ENCODE assay signal across 8 cellular contexts in the genomic region with DNA sequence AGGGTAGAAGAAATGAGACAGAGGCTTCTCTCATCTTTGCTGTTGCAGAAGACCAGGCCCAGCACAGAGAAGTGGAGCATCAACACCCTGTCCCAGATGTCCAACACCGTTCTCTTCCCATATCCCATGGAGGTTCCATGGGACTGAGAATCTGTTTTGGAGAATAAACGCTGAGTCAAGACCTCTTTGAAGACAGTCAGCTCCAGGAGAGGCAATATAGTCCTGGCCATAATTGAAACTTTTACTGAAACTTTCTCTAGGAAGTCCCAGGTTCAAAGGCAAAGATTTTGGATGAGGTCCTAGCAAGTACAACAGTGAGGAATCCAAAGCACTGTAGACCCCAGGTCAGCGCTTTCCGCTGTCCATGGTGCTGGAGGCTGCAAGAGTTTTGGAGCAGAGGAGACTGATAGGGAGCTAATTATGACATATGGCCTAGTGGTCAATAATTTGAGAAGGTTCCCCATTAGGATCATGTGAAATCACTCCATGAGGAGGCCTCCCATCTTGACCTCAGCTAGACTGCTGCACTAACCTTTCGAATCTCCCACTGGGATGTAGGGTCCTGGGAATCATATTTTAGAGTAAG. TPM values are rescaled to one million over a fixed set of nuclear protein-coding genes. Genes with fewer than 3 reads are reported as not detected.
A peak's percentile ranks its signal among the peaks of the same experiment; 100 is the strongest.
DNase-seq lines count a peak whose midpoint lies in the region; ATAC-seq, FAIRE-seq and TF ChIP-seq lines count a peak whose summit lies in the region.

No MANE protein-coding gene starts in this region.

- POLR2A ChIA-PET in K562 (lab: Yijun Ruan, JAX) = interaction anchor here (0.5 to 1.1 kb wide), 3 partner anchors 9 to 134 kb away, joined by 3 to 5 read pairs (median 3); no protein-coding TSS in a partner anchor

- TF ChIP-seq CTCF in K562 (IDR thresholded peaks at IDR 0.05 in 2 of 3, conservative IDR thresholded peaks at IDR 0.05 in 1 of 3; ENCODE audit: insufficient read depth in 2 of 3, low read depth in 1 of 3, low read length in 3 of 3) (no peak), neural crest cell (conservative IDR thresholded peaks at IDR 0.05) (no peak), chondrocyte (IDR thresholded peaks at IDR 0.05) (no peak)

- peak; percentile 82 for DNase-seq in activated CD4-positive, alpha-beta T cell treated with anti-CD3 and anti-CD28 coated beads, Interleukin-2, amount 10 ng/mL, durations not matched to agents 24 days and 14 days
- DNase-seq in activated CD4-positive, alpha-beta T cell treated with anti-CD3 and anti-CD28 coated beads, Interleukin-2, amount 50 U/mL, for 1 hour = no peak
- DNase-seq in MV-4-11 (lab: John Stamatoyannopoulos, UW) (peak; percentile 32), K562 (ENCODE audit: extremely low read depth in 1 of 4, low spot score in 3 of 4) (peak; percentile 61 to 74 (median 65)), neural crest cell (ENCODE audit: low read depth, low spot score) (peak; percentile 65), chondrocyte (ENCODE audit: low spot score) (no peak), Right ventricle myocardium superior (no peak)

- no peaks in the 10 kb centered on the region for H4K20me1 ChIP-seq in K562 (replicated peaks; ENCODE audit: control insufficient read depth, insufficient read depth, low read length)

- H3K9ac ChIP-seq in K562 (ENCODE audit: insufficient read depth in 1 of 2, low read depth in 2 of 2, low read length in 2 of 2) = no peak overlapping the region

- TF ChIP-seq POLR2A in K562 (conservative IDR thresholded peaks at IDR 0.05) = no peak

- H3K27ac Mint-ChIP-seq in activated CD4-positive, alpha-beta T cell treated with anti-CD3 and anti-CD28 coated beads, Interleukin-2, amount 10 ng/mL, durations not matched to agents 24 days and 14 days = no peak overlapping the region
- H3K27ac Mint-ChIP-seq in neural crest cell (ENCODE audit: unreplicated experiment) (no peak overlapping the region), chondrocyte (ENCODE audit: unreplicated experiment) (no peak overlapping the region)

- no peak overlapping the region for H3K4me2 ChIP-seq in K562 (ENCODE audit: insufficient read depth, low read length)

- no peaks in the 10 kb centered on the region for H3K9me3 ChIP-seq in K562 (replicated peaks; ENCODE audit: control insufficient read depth, insufficient read depth, low read depth, low read length)

- peaks cover 6% of the 10 kb centered on the region for H3K4me1 Mint-ChIP-seq in activated CD4-positive, alpha-beta T cell treated with anti-CD3 and anti-CD28 coated beads, Interleukin-2, amount 10 ng/mL, durations not matched to agents 24 days and 14 days
- H3K4me1 Mint-ChIP-seq in neural crest cell = peaks cover 11% of the 10 kb centered on the region
- H3K4me1 Mint-ChIP-seq in chondrocyte (ENCODE audit: low read depth) = peaks cover 6% of the 10 kb centered on the region

- 14% methylated on average over 5 of the region's 5 CpGs for WGBS in K562 (ENCODE audit: insufficient coverage, low coverage, missing lambda C conversion rate)

- TF ChIP-seq RAD21 in K562 (CRISPR knock-in tag; conservative IDR thresholded peaks at IDR 0.05 in 1 of 2, IDR thresholded peaks at IDR 0.05 in 1 of 2) = no peak

- no peaks in the 10 kb centered on the region for H3K79me2 ChIP-seq in K562 (ENCODE audit: control insufficient read depth, insufficient read depth, low read length)

- no peaks in the 10 kb centered on the region for H3K9me1 ChIP-seq in K562 (ENCODE audit: control insufficient read depth, insufficient read depth, low read length)

- H3K4me3 ChIP-seq in K562 = no peak overlapping the region

- H3K36me3 Mint-ChIP-seq in activated CD4-positive, alpha-beta T cell treated with anti-CD3 and anti-CD28 coated beads, Interleukin-2, amount 10 ng/mL, durations not matched to agents 24 days and 14 days (ENCODE audit: low read depth) = no peaks in the 10 kb centered on the region
- H3K36me3 Mint-ChIP-seq in neural crest cell (ENCODE audit: low read depth) (no peaks in the 10 kb centered on the region), chondrocyte (ENCODE audit: low read depth) (peaks cover 1% of the 10 kb centered on the region)

- TF ChIP-seq EP300 in K562 (IDR thresholded peaks at IDR 0.05; ENCODE audit: low read length) = no peak

- intact Hi-C loops in activated CD4-positive, alpha-beta T cell treated with anti-CD3 and anti-CD28 coated beads, Interleukin-2, amount 10 ng/mL, durations not matched to agents 24 days and 14 days (cut with micrococcal nuclease) = no loop called here
- intact Hi-C loops in K562 (cut with micrococcal nuclease) = no loop called here
- intact Hi-C loops in Right ventricle myocardium superior (cut with DNase I) = no loop called here

- no peak overlapping the region for H3K27ac ChIP-seq in K562 (ENCODE audit: extremely low read depth, low read depth, low read length)

- no TSS peak for BruUV-seq in K562 (replicated peaks; lab: Mats Ljungman, UMichigan)

- FAIRE-seq in K562 (lab: Jason Lieb, UNC) = peak; percentile 81

- H3K4me3 Mint-ChIP-seq in activated CD4-positive, alpha-beta T cell treated with anti-CD3 and anti-CD28 coated beads, Interleukin-2, amount 10 ng/mL, durations not matched to agents 24 days and 14 days = no peak overlapping the region
- peak overlapping the region; percentile 44 for H3K4me3 Mint-ChIP-seq in neural crest cell
- no peak overlapping the region for H3K4me3 Mint-ChIP-seq in chondrocyte (ENCODE audit: unreplicated experiment)

- peaks cover 0 to 9% of the 10 kb centered on the region in 2 experiments; a peak in 2 of 5 replicates for H3K4me1 ChIP-seq in K562 (replicated peaks in 1 of 2; ENCODE audit: control insufficient read depth in 2 of 2, insufficient read depth in 2 of 2, low read length in 2 of 2)

- peak; percentile 81 for ATAC-seq in K562
- no peak for ATAC-seq in HG03139 (IDR thresholded peaks at IDR 0.05; ENCODE audit: unreplicated experiment)
- no peak for ATAC-seq in Right ventricle myocardium superior (ENCODE audit: poor library complexity)

- no peaks in the 10 kb centered on the region for H3K36me3 ChIP-seq in K562 (ENCODE audit: control insufficient read depth, insufficient read depth, low read length)

- H3K9me3 Mint-ChIP-seq in activated CD4-positive, alpha-beta T cell treated with anti-CD3 and anti-CD28 coated beads, Interleukin-2, amount 10 ng/mL, durations not matched to agents 24 days and 14 days = no peaks in the 10 kb centered on the region
- H3K9me3 Mint-ChIP-seq in neural crest cell (no peaks in the 10 kb centered on the region), chondrocyte (ENCODE audit: low read depth) (no peaks in the 10 kb centered on the region)

- peaks cover 55% of the 10 kb centered on the region for H3K27me3 Mint-ChIP-seq in activated CD4-positive, alpha-beta T cell treated with anti-CD3 and anti-CD28 coated beads, Interleukin-2, amount 10 ng/mL, durations not matched to agents 24 days and 14 days
- H3K27me3 Mint-ChIP-seq in neural crest cell (ENCODE audit: low read depth) (peaks cover 97% of the 10 kb centered on the region), chondrocyte (ENCODE audit: low read depth) (peaks cover 71% of the 10 kb centered on the region)

- in situ Hi-C loops in K562 (cut with MboI) = no loop called here

- CTCF ChIA-PET in K562 (lab: Yijun Ruan, JAX; ENCODE audit: low intra/inter-chr PET ratio) = no interaction called here

- H3K27me3 ChIP-seq in K562 (ENCODE audit: control insufficient read depth in 2 of 2, insufficient read depth in 2 of 2, low read length in 2 of 2) = peaks cover 20 to 40% of the 10 kb centered on the region in 2 experiments

- H2AFZ ChIP-seq in K562 (ENCODE audit: low read depth, low read length) = no peak overlapping the region

RNA-seq across cellular contexts. Expression of a gene that starts 36.0 kb away (rescaled TPM):
- 18.1 and 18.4 TPM in 2 replicates for total RNA-seq in activated CD4-positive, alpha-beta T cell treated with anti-CD3 and anti-CD28 coated beads, Interleukin-2, amount 10 ng/mL, durations not matched to agents 24 days and 14 days
- total RNA-seq in K562 (2011; cell fraction: chromatin; rRNA removed; ENCODE audit: low replicate concordance) = 62.5 and 143 TPM in 2 replicates
- total RNA-seq in K562 (2011; cell fraction: nucleolus; rRNA removed) = 91.2 and 91.6 TPM in 2 replicates
- total RNA-seq in K562 (2011; cell fraction: nucleoplasm; rRNA removed) = 59.7 and 61.4 TPM in 2 replicates
- 6.1 and 7.3 TPM in 2 replicates for total RNA-seq in K562 (2014; rRNA removed)
- 2.4 and 2.9 TPM in 2 replicates for total RNA-seq in K562 (2014; rRNA removed; fragmentation: Illumina TruSeq; extraction: Trizol)
- 5.8 and 6.7 TPM in 2 replicates for total RNA-seq in K562 (2015; rRNA removed; fragmentation: Illumina TruSeq; extraction: Trizol)
- 11.5 and 11.9 TPM in 2 replicates for total RNA-seq in K562 (2021)
- polyA plus RNA-seq in K562 (2011; rRNA removed) = 5.3 and 15.3 TPM in 2 replicates
- 4.4 and 5.7 TPM in 2 replicates for polyA plus RNA-seq in K562 (2011; cell fraction: cytosol; rRNA removed)
- polyA plus RNA-seq in K562 (2011; cell fraction: nucleus; rRNA removed) = 122 and 141 TPM in 2 replicates
- 9.6 and 15.9 TPM in 2 replicates for polyA plus RNA-seq in K562 (2012)
- polyA plus RNA-seq in K562 (2014; fragmentation: Illumina TruSeq; extraction: Trizol) = 5.9 and 7.7 TPM in 2 replicates
- polyA plus RNA-seq in K562 (2014; fragmentation: Nextera tagmentation; extraction: Ambion mirVana) = under 1 TPM; 0.32 to 0.48 TPM
- polyA plus RNA-seq in K562 (2014; rRNA removed) = 9.7 and 9.8 TPM in 2 replicates
- polyA minus RNA-seq in K562 (2011; rRNA and poly(A)+ RNA removed) = 4.7 and 5.6 TPM in 2 replicates
- polyA minus RNA-seq in K562 (2011; cell fraction: cytosol; rRNA and poly(A)+ RNA removed) = 8.6 and 9.9 TPM in 2 replicates
- polyA minus RNA-seq in K562 (2011; cell fraction: nucleus; rRNA and poly(A)+ RNA removed) = 38.2 and 40.1 TPM in 2 replicates
- total RNA-seq in neural crest cell = 14.3 and 14.6 TPM in 2 replicates
- 17.4 to 28.1 TPM (median 20.3 TPM) in 3 replicates for total RNA-seq in chondrocyte
- total RNA-seq in Right ventricle myocardium superior = 4.8 TPM

RNA-seq across cellular contexts. Expression of a gene that starts 45.7 kb away (rescaled TPM):
- 55.0 and 58.3 TPM in 2 replicates for total RNA-seq in activated CD4-positive, alpha-beta T cell treated with anti-CD3 and anti-CD28 coated beads, Interleukin-2, amount 10 ng/mL, durations not matched to agents 24 days and 14 days
- 25.1 and 49.5 TPM in 2 replicates for total RNA-seq in K562 (2011; cell fraction: chromatin; rRNA removed; ENCODE audit: low replicate concordance)
- total RNA-seq in K562 (2011; cell fraction: nucleolus; rRNA removed) = 40.0 and 45.0 TPM in 2 replicates
- 37.7 and 40.2 TPM in 2 replicates for total RNA-seq in K562 (2011; cell fraction: nucleoplasm; rRNA removed)
- 68.6 and 83.9 TPM in 2 replicates for total RNA-seq in K562 (2014; rRNA removed)
- total RNA-seq in K562 (2014; rRNA removed; fragmentation: Illumina TruSeq; extraction: Trizol) = 46.9 and 50.2 TPM in 2 replicates
- 52.3 and 53.1 TPM in 2 replicates for total RNA-seq in K562 (2015; rRNA removed; fragmentation: Illumina TruSeq; extraction: Trizol)
- total RNA-seq in K562 (2021) = 71.2 and 82.9 TPM in 2 replicates
- polyA plus RNA-seq in K562 (2011; rRNA removed) = 67.3 and 101 TPM in 2 replicates
- 154 and 231 TPM in 2 replicates for polyA plus RNA-seq in K562 (2011; cell fraction: cytosol; rRNA removed)
- polyA plus RNA-seq in K562 (2011; cell fraction: nucleus; rRNA removed) = 49.9 and 54.1 TPM in 2 replicates
- 60.8 and 104 TPM in 2 replicates for polyA plus RNA-seq in K562 (2012)
- polyA plus RNA-seq in K562 (2014; fragmentation: Illumina TruSeq; extraction: Trizol) = 105 and 108 TPM in 2 replicates
- 10 to 100 TPM; 27.8 to 47.8 TPM for polyA plus RNA-seq in K562 (2014; fragmentation: Nextera tagmentation; extraction: Ambion mirVana)
- 67.4 and 83.9 TPM in 2 replicates for polyA plus RNA-seq in K562 (2014; rRNA removed)
- 82.5 and 100 TPM in 2 replicates for polyA minus RNA-seq in K562 (2011; rRNA and poly(A)+ RNA removed)
- polyA minus RNA-seq in K562 (2011; cell fraction: cytosol; rRNA and poly(A)+ RNA removed) = 43.6 and 55.3 TPM in 2 replicates
- polyA minus RNA-seq in K562 (2011; cell fraction: nucleus; rRNA and poly(A)+ RNA removed) = 28.5 and 32.1 TPM in 2 replicates
- 50.0 and 55.3 TPM in 2 replicates for total RNA-seq in neural crest cell
- 23.9 to 25.4 TPM (median 24.8 TPM) in 3 replicates for total RNA-seq in chondrocyte
- 53.5 TPM for total RNA-seq in Right ventricle myocardium superior

RNA-seq across cellular contexts. Expression of a gene that starts 45.8 kb away (rescaled TPM):
- 0.33 and 0.44 TPM in 2 replicates for total RNA-seq in activated CD4-positive, alpha-beta T cell treated with anti-CD3 and anti-CD28 coated beads, Interleukin-2, amount 10 ng/mL, durations not matched to agents 24 days and 14 days
- total RNA-seq in K562 (2011; cell fraction: chromatin; rRNA removed; ENCODE audit: low replicate concordance) = 1.0 and 1.1 TPM in 2 replicates
- 0.50 and 0.66 TPM in 2 replicates for total RNA-seq in K562 (2011; cell fraction: nucleolus; rRNA removed)
- total RNA-seq in K562 (2011; cell fraction: nucleoplasm; rRNA removed) = 1.1 TPM in 2 replicates
- total RNA-seq in K562 (2014; rRNA removed) (0.37 TPM in 1 of 2 replicates, not detected in the other), K562 (2014; rRNA removed; fragmentation: Illumina TruSeq; extraction: Trizol) (0.22 and 0.40 TPM in 2 replicates), K562 (2015; rRNA removed; fragmentation: Illumina TruSeq; extraction: Trizol) (0.47 and 0.64 TPM in 2 replicates), K562 (2021) (0.73 and 1.0 TPM in 2 replicates), neural crest cell (0.84 and 1.4 TPM in 2 replicates), chondrocyte (0.35 to 0.65 TPM in 2 of 3 replicates, not detected in the other), Right ventricle myocardium superior (0.19 TPM)
- polyA plus RNA-seq in K562 (2011; rRNA removed) (0.59 and 0.72 TPM in 2 replicates), K562 (2014; fragmentation: Illumina TruSeq; extraction: Trizol) (1.4 and 1.9 TPM in 2 replicates), K562 (2014; fragmentation: Nextera tagmentation; extraction: Ambion mirVana) (under 1 TPM; 0.39 TPM), K562 (2014; rRNA removed) (0.53 and 1.4 TPM in 2 replicates)
- 0.88 and 0.94 TPM in 2 replicates for polyA plus RNA-seq in K562 (2011; cell fraction: cytosol; rRNA removed)
- 1.5 and 2.2 TPM in 2 replicates for polyA plus RNA-seq in K562 (2011; cell fraction: nucleus; rRNA removed)
- 1.5 and 2.6 TPM in 2 replicates for polyA plus RNA-seq in K562 (2012)
- polyA minus RNA-seq in K562 (2011; rRNA and poly(A)+ RNA removed) = 0.30 and 0.42 TPM in 2 replicates
- polyA minus RNA-seq in K562 (2011; cell fraction: cytosol; rRNA and poly(A)+ RNA removed) = not detected in 2 replicates
- polyA minus RNA-seq in K562 (2011; cell fraction: nucleus; rRNA and poly(A)+ RNA removed) = 0.27 and 0.44 TPM in 2 replicates

RNA-seq across cellular contexts. Expression of a gene that starts 52.6 kb away (rescaled TPM):
- 63.0 and 66.4 TPM in 2 replicates for total RNA-seq in activated CD4-positive, alpha-beta T cell treated with anti-CD3 and anti-CD28 coated beads, Interleukin-2, amount 10 ng/mL, durations not matched to agents 24 days and 14 days
- not detected in 2 replicates for total RNA-seq in K562 (2011; cell fraction: chromatin; rRNA removed; ENCODE audit: low replicate concordance)
- not detected in 2 replicates for total RNA-seq in K562 (2011; cell fraction: nucleolus; rRNA removed)
- not detected in 2 replicates for total RNA-seq in K562 (2011; cell fraction: nucleoplasm; rRNA removed)
- total RNA-seq in K562 (2014; rRNA removed) (not detected in 2 replicates), K562 (2014; rRNA removed; fragmentation: Illumina TruSeq; extraction: Trizol) (not detected in 2 replicates), K562 (2015; rRNA removed; fragmentation: Illumina TruSeq; extraction: Trizol) (not detected in 2 replicates), K562 (2021) (0.07 and 0.18 TPM in 2 replicates), neural crest cell (not detected in 2 replicates), chondrocyte (not detected in 3 replicates), Right ventricle myocardium superior (0.32 TPM)
- polyA plus RNA-seq in K562 (2011; rRNA removed) (not detected in 2 replicates), K562 (2014; fragmentation: Illumina TruSeq; extraction: Trizol) (not detected in 2 replicates), K562 (2014; fragmentation: Nextera tagmentation; extraction: Ambion mirVana) (not detected), K562 (2014; rRNA removed) (not detected in 2 replicates)
- not detected in 2 replicates for polyA plus RNA-seq in K562 (2011; cell fraction: cytosol; rRNA removed)
- polyA plus RNA-seq in K562 (2011; cell fraction: nucleus; rRNA removed) = not detected in 2 replicates
- polyA plus RNA-seq in K562 (2012) = not detected in 2 replicates
- not detected in 2 replicates for polyA minus RNA-seq in K562 (2011; rRNA and poly(A)+ RNA removed)
- not detected in 2 replicates for polyA minus RNA-seq in K562 (2011; cell fraction: cytosol; rRNA and poly(A)+ RNA removed)
- polyA minus RNA-seq in K562 (2011; cell fraction: nucleus; rRNA and poly(A)+ RNA removed) = not detected in 2 replicates

RNA-seq across cellular contexts. Expression of a gene that starts 55.4 kb away (rescaled TPM):
- 24.3 and 24.8 TPM in 2 replicates for total RNA-seq in activated CD4-positive, alpha-beta T cell treated with anti-CD3 and anti-CD28 coated beads, Interleukin-2, amount 10 ng/mL, durations not matched to agents 24 days and 14 days
- 69.2 and 220 TPM in 2 replicates for total RNA-seq in K562 (2011; cell fraction: chromatin; rRNA removed; ENCODE audit: low replicate concordance)
- 148 and 158 TPM in 2 replicates for total RNA-seq in K562 (2011; cell fraction: nucleolus; rRNA removed)
- total RNA-seq in K562 (2011; cell fraction: nucleoplasm; rRNA removed) = 96.5 and 102 TPM in 2 replicates
- 23.2 and 29.9 TPM in 2 replicates for total RNA-seq in K562 (2014; rRNA removed)
- 5.7 and 8.5 TPM in 2 replicates for total RNA-seq in K562 (2014; rRNA removed; fragmentation: Illumina TruSeq; extraction: Trizol)
- total RNA-seq in K562 (2015; rRNA removed; fragmentation: Illumina TruSeq; extraction: Trizol) = 11.8 and 13.7 TPM in 2 replicates
- 24.0 and 28.8 TPM in 2 replicates for total RNA-seq in K562 (2021)
- 19.3 and 32.0 TPM in 2 replicates for polyA plus RNA-seq in K562 (2011; rRNA removed)
- polyA plus RNA-seq in K562 (2011; cell fraction: cytosol; rRNA removed) = 25.1 and 31.5 TPM in 2 replicates
- polyA plus RNA-seq in K562 (2011; cell fraction: nucleus; rRNA removed) = 364 and 377 TPM in 2 replicates
- 26.3 and 41.4 TPM in 2 replicates for polyA plus RNA-seq in K562 (2012)
- polyA plus RNA-seq in K562 (2014; fragmentation: Illumina TruSeq; extraction: Trizol) = 13.6 and 20.9 TPM in 2 replicates
- polyA plus RNA-seq in K562 (2014; fragmentation: Nextera tagmentation; extraction: Ambion mirVana) = 1 to 10 TPM in 1 of 2 experiments, under 1 TPM in 1; 0.25 to 1.2 TPM
- 31.9 and 32.9 TPM in 2 replicates for polyA plus RNA-seq in K562 (2014; rRNA removed)
- 10.1 and 10.3 TPM in 2 replicates for polyA minus RNA-seq in K562 (2011; rRNA and poly(A)+ RNA removed)
- 6.3 and 8.0 TPM in 2 replicates for polyA minus RNA-seq in K562 (2011; cell fraction: cytosol; rRNA and poly(A)+ RNA removed)
- 64.5 and 81.4 TPM in 2 replicates for polyA minus RNA-seq in K562 (2011; cell fraction: nucleus; rRNA and poly(A)+ RNA removed)
- 32.7 and 37.8 TPM in 2 replicates for total RNA-seq in neural crest cell
- total RNA-seq in chondrocyte = 14.9 to 32.9 TPM (median 15.7 TPM) in 3 replicates
- total RNA-seq in Right ventricle myocardium superior = 24.2 TPM

Comparison
In these comparisons a context has a peak if more than half of its experiments do, and no peak if none do; other contexts are left out.
1. DNase-seq: peak in activated CD4-positive, alpha-beta T cell treated with anti-CD3 and anti-CD28 coated beads, Interleukin-2, amount 10 ng/mL, durations not matched to agents 24 days and 14 days (single experiment), MV-4-11 (single experiment), K562 (4 of 4) and neural crest cell (single experiment); none in activated CD4-positive, alpha-beta T cell treated with anti-CD3 and anti-CD28 coated beads, Interleukin-2, amount 50 U/mL, for 1 hour (single experiment), chondrocyte (single experiment) and Right ventricle myocardium superior (single experiment).